34 cellular contexts compared by ENCODE assay signal in genomic region chr19:51317968-51318367, GRCh38. TPM values are rescaled to one million over a fixed set of nuclear protein-coding genes. Genes with fewer than 3 reads are reported as not detected.
"Had no signal": no experiment of that assay in that cellular context is flagged by ENCODE, and none has a peak within 500 bp of the region (broad histone marks: within the 10 kb centered on the region; RNA-seq: fewer than 3 reads in every experiment).

No MANE protein-coding gene starts in this region.

- DNase-seq: KG1, MM.1S, NCI-H1048, NCI-H1092, NCI-H1092 treated with DMSO at 0.1 percent for 48 hours, NCI-H1105, NCI-H1105 treated with DMSO at 0.1 percent for 48 hours, NCI-H1417, NCI-H1417 treated with DMSO at 0.1 percent for 48 hours, NCI-H1436, NCI-H1436 treated with DMSO at 0.1 percent for 48 hours, NCI-H146, NCI-H1694, NCI-H1694 treated with DMSO at 0.1 percent for 48 hours, NCI-H187, NCI-H187 treated with DMSO at 0.1 percent for 48 hours, NCI-H2029, NCI-H2029 treated with DMSO at 0.1 percent for 48 hours, NCI-H2081, NCI-H2081 treated with DMSO at 0.1 percent for 48 hours, NCI-H2107, NCI-H2171, NCI-H2171 treated with DMSO at 0.1 percent for 48 hours, NCI-H2227 treated with DMSO at 0.1 percent for 48 hours, NCI-H345, NCI-H446, NCI-H446 treated with DMSO at 0.1 percent for 48 hours, NCI-H510A, NCI-H510A treated with DMSO at 0.1 percent for 48 hours had no signal

- H3K4me2 ChIP-seq: KMS-11 had no signal

- H3K27ac ChIP-seq: KMS-11 had no signal

- H3K9ac ChIP-seq: KMS-11 had no signal

RNA-seq across cellular contexts. Expression of gene IGLON5, which starts 6.5 kb away (rescaled TPM):
- total RNA-seq: LHCN-M2, M059J, MCF 10A, NCI-H460 had no signal

RNA-seq across cellular contexts. Expression of gene CLDND2, which starts 50.8 kb away (rescaled TPM):
- total RNA-seq: LHCN-M2, M059J had no signal

RNA-seq across cellular contexts. Expression of gene NKG7, which starts 54.5 kb away (rescaled TPM):
- total RNA-seq: LHCN-M2, M059J, MCF 10A, NCI-H460 had no signal
